In genomic region chr1:119633575-119634325, GRCh38 we compare ENCODE assay signal across 21 cellular contexts. TPM values are rescaled to one million over a fixed set of nuclear protein-coding genes. Genes with fewer than 3 reads are reported as not detected.
"Had no signal": no experiment of that assay in that cellular context is flagged by ENCODE, and none has a peak within 500 bp of the region (broad histone marks: within the 10 kb centered on the region; RNA-seq: fewer than 3 reads in every experiment).

No MANE protein-coding gene starts in this region.

- H3K4me1 Mint-ChIP-seq: activated CD4-positive, alpha-beta T cell treated with anti-CD3 and anti-CD28 coated beads, Interleukin-2, amount 10 ng/mL, durations not matched to agents 7 days and 5 days; activated naive CD8-positive, alpha-beta T cell treated with anti-CD3 and anti-CD28 coated beads for 36 hours; central memory CD8-positive, alpha-beta T cell had no signal

- DNase-seq: activated CD4-positive, alpha-beta T cell treated with anti-CD3 and anti-CD28 coated beads, Interleukin-2, amount 10 ng/mL, durations not matched to agents 7 days and 5 days; activated CD4-positive, CD25-positive, alpha-beta regulatory T cell; activated naive CD8-positive, alpha-beta T cell treated with anti-CD3 and anti-CD28 coated beads for 36 hours; amygdala; body of pancreas; cortex of kidney; effector CD8-positive, alpha-beta T cell; foreskin fibroblast; glutamatergic neuron; kidney glomerular epithelial cell; mucosa of descending colon; naive thymus-derived CD8-positive, alpha-beta T cell; posterior cingulate gyrus; spleen; SW 1271; upper lobe of right lung had no signal

- H3K4me3 ChIP-seq: body of pancreas, lung, mucosa of descending colon, spleen, suprapubic skin, upper lobe of right lung had no signal

- H3K27ac ChIP-seq: suprapubic skin had no signal

- H3K9me3 Mint-ChIP-seq: activated CD4-positive, alpha-beta T cell treated with anti-CD3 and anti-CD28 coated beads, Interleukin-2, amount 10 ng/mL, durations not matched to agents 7 days and 5 days; activated naive CD8-positive, alpha-beta T cell treated with anti-CD3 and anti-CD28 coated beads for 36 hours; activated T-helper 1 cell treated with anti-CD3 and anti-CD28 coated beads, Interleukin-12 subunit alpha, Interleukin-12 subunit beta, Interleukin-2, Interleukin-4 antibody, amounts not matched to agents 30 ng/mL and 10 ng/mL and 1 ng/mL, durations not matched to agents 14 hours and 24 hours and 36 hours; central memory CD8-positive, alpha-beta T cell; naive thymus-derived CD8-positive, alpha-beta T cell; stimulated activated naive CD8-positive, alpha-beta T cell treated with anti-CD3 and anti-CD28 coated beads, Interleukin-15, Interleukin-2, amounts not matched to agents 100 ng/mL and 50 ng/mL, for 24 hours had no signal

- H3K9me3 ChIP-seq: body of pancreas, mucosa of descending colon, spleen, suprapubic skin, upper lobe of right lung had no signal

- H3K36me3 Mint-ChIP-seq: activated naive CD8-positive, alpha-beta T cell treated with anti-CD3 and anti-CD28 coated beads for 36 hours; naive thymus-derived CD8-positive, alpha-beta T cell had no signal

- H3K27me3 ChIP-seq: body of pancreas, suprapubic skin, upper lobe of right lung had no signal

- H3K36me3 ChIP-seq: spleen, suprapubic skin, upper lobe of right lung had no signal

- H3K27ac Mint-ChIP-seq: activated CD4-positive, alpha-beta T cell treated with anti-CD3 and anti-CD28 coated beads, Interleukin-2, amount 10 ng/mL, durations not matched to agents 7 days and 5 days; activated naive CD8-positive, alpha-beta T cell treated with anti-CD3 and anti-CD28 coated beads for 36 hours; activated T-helper 1 cell treated with anti-CD3 and anti-CD28 coated beads, Interleukin-12 subunit alpha, Interleukin-12 subunit beta, Interleukin-2, Interleukin-4 antibody, amounts not matched to agents 30 ng/mL and 10 ng/mL and 1 ng/mL, durations not matched to agents 14 hours and 24 hours and 36 hours; naive thymus-derived CD8-positive, alpha-beta T cell; stimulated activated naive CD8-positive, alpha-beta T cell treated with anti-CD3 and anti-CD28 coated beads, Interleukin-15, Interleukin-2, amounts not matched to agents 100 ng/mL and 50 ng/mL, for 24 hours had no signal

- H3K4me3 Mint-ChIP-seq: activated CD4-positive, alpha-beta T cell treated with anti-CD3 and anti-CD28 coated beads, Interleukin-2, amount 10 ng/mL, durations not matched to agents 7 days and 5 days; activated naive CD8-positive, alpha-beta T cell treated with anti-CD3 and anti-CD28 coated beads for 36 hours; activated T-helper 1 cell treated with anti-CD3 and anti-CD28 coated beads, Interleukin-12 subunit alpha, Interleukin-12 subunit beta, Interleukin-2, Interleukin-4 antibody, amounts not matched to agents 30 ng/mL and 10 ng/mL and 1 ng/mL, durations not matched to agents 14 hours and 24 hours and 36 hours; central memory CD8-positive, alpha-beta T cell; naive thymus-derived CD8-positive, alpha-beta T cell; stimulated activated naive CD8-positive, alpha-beta T cell treated with anti-CD3 and anti-CD28 coated beads, Interleukin-15, Interleukin-2, amounts not matched to agents 100 ng/mL and 50 ng/mL, for 24 hours had no signal

- ATAC-seq: body of pancreas; mucosa of descending colon; naive thymus-derived CD8-positive, alpha-beta T cell; upper lobe of right lung had no signal

RNA-seq across cellular contexts. Expression of gene ZNF697, which starts 14.3 kb away (rescaled TPM):
- polyA plus RNA-seq: naive thymus-derived CD8-positive, alpha-beta T cell had no signal
